Comparison of ENCODE assay signal across 8 cellular contexts in genomic region chr1:41365772-41366427, GRCh38. TPM values are rescaled to one million over a fixed set of nuclear protein-coding genes. Genes with fewer than 3 reads are reported as not detected.
DNase-seq lines count a peak whose midpoint lies in the region; ATAC-seq, FAIRE-seq and TF ChIP-seq lines count a peak whose summit lies in the region.

No MANE protein-coding gene starts in this region.

- TF ChIP-seq CTCF in ascending aorta (IDR thresholded peaks at IDR 0.05): no peak
- no peak for TF ChIP-seq CTCF in kidney (IDR thresholded peaks at IDR 0.05; ENCODE audit: borderline replicate concordance, extremely low read depth, insufficient read depth)

- H3K27ac ChIP-seq in ascending aorta (peak overlapping the region; percentile 56 to 65), kidney (ENCODE audit: low read depth in 2 of 2, low read length in 2 of 2) (no peak overlapping the region)

- H3K4me3 ChIP-seq in ascending aorta (peak overlapping the region; percentile 51 to 66), kidney (ENCODE audit: low read length in 2 of 2) (no peak overlapping the region)

- FAIRE-seq in kidney (lab: Jason Lieb, UNC): no peak

- no peaks in the 10 kb centered on the region for H3K36me3 ChIP-seq in ascending aorta
- no peaks in the 10 kb centered on the region for H3K36me3 ChIP-seq in kidney (ENCODE audit: control insufficient read depth in 1 of 2, insufficient read depth in 2 of 2, low read length in 2 of 2)

- H3K4me1 ChIP-seq in ascending aorta (peaks cover 18 to 23% of the 10 kb centered on the region in 2 donors), kidney (ENCODE audit: control insufficient read depth in 1 of 2, insufficient read depth in 1 of 2, low read depth in 1 of 2, low read length in 2 of 2) (peaks cover 0 to 11% of the 10 kb centered on the region in 2 donors)

- H3K27me3 ChIP-seq in ascending aorta: no peaks in the 10 kb centered on the region

- ATAC-seq in HG02763 (IDR thresholded peaks at IDR 0.05; ENCODE audit: unreplicated experiment) (no peak), HG03097 (IDR thresholded peaks at IDR 0.05; ENCODE audit: low FRiP score, unreplicated experiment) (no peak)

- intact Hi-C loops in ascending aorta (cut with DNase I) (loop anchor here (10.0 kb wide), 4 partner anchors 321 to 1201 kb away; partner anchors contain the start of gene RLF), kidney (cut with DNase I) (no loop called here)

- peak; percentile 82 for DNase-seq in DMS79 treated with DMSO at 0.1 percent for 48 hours (lab: John Stamatoyannopoulos, UW)
- peak; percentile 72 for DNase-seq in NCI-H128 (lab: John Stamatoyannopoulos, UW; ENCODE audit: unreplicated experiment)
- DNase-seq in ascending aorta (ENCODE audit: low spot score in 2 of 2): no peak
- DNase-seq in myocyte (ENCODE audit: low read depth): peak; percentile 62
- no peak for DNase-seq in kidney
- no peak for DNase-seq in SK-N-DZ (ENCODE audit: low spot score)

- H3K9me3 ChIP-seq in ascending aorta (no peaks in the 10 kb centered on the region), kidney (ENCODE audit: control insufficient read depth in 1 of 2, low read length in 2 of 2) (no peaks in the 10 kb centered on the region)

- no peak overlapping the region for H3K9ac ChIP-seq in kidney (ENCODE audit: low read length in 2 of 2)

RNA-seq across cellular contexts. Expression of gene FOXO6, which starts 4.7 kb away (rescaled TPM):
- 5.7 TPM for total RNA-seq in ascending aorta
- total RNA-seq in myocyte: 16.0 and 28.9 TPM in 2 replicates
- polyA plus RNA-seq in myocyte (2012): 11.4 TPM
- 1.0 TPM for total RNA-seq in kidney
- polyA plus RNA-seq in kidney (ENCODE audit: insufficient read depth, low read depth, low replicate concordance): 0.47 TPM
- 4.4 and 4.8 TPM in 2 replicates for polyA plus RNA-seq in SK-N-DZ (2014; cell fraction: cytosol; rRNA removed)
- polyA plus RNA-seq in SK-N-DZ (2014; cell fraction: nucleus; rRNA removed): 0.61 and 2.0 TPM in 2 replicates

Comparison
In these comparisons a context has a peak if more than half of its experiments do, and no peak if none do; other contexts are left out.
1. DNase-seq: peak in DMS79 treated with DMSO at 0.1 percent for 48 hours (single experiment), NCI-H128 (single experiment) and myocyte (single experiment); none in ascending aorta (0 of 2), kidney (single experiment) and SK-N-DZ (single experiment).
2. H3K27ac ChIP-seq: peak in ascending aorta (2 of 2); none in kidney (0 of 2).
3. H3K4me3 ChIP-seq: peak in ascending aorta (2 of 2); none in kidney (0 of 2).